14 cellular contexts compared by ENCODE assay signal in the genomic region with DNA sequence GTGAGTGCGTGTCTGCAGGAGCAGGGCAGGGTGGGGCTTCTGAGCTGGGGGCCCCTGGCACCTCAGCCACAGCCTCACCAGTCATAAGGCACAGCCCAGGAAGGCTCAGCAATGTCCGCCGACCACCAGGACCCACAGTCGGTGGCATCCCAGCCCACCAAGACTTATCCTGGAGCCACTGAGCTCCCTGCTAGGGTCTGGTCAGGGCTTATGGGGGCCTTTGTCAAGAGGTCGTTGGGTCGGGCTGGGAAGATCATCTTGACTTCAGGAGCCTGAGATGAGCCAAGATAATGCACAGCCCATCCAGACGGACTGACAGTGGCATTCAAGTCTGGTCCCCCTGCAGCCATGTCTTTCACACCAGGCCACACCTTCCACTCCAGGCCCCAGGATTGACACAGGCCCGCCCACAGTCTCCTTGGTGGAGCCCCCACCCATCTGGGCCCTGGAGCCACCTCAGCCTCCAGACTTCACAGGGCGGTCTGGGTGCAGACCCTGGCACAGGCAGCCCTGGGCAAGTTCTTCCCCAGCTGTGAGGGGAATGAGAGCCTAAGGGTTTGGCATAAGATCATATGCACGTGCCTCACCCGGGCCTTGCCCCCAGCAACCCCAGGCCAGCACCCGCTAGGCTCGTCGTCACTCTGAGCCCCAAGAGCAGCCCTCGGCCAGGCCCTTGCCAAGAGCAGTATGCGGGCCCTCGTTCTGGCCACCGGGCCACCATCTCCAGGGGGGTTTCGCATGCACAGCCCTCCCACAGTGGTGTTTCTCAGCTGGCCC.
DNase-seq lines count a peak whose midpoint lies in the region; ATAC-seq, FAIRE-seq and TF ChIP-seq lines count a peak whose summit lies in the region.
"Had no signal": no experiment of that assay in that cellular context is flagged by ENCODE, and none has a peak within 500 bp of the region (broad histone marks: within the 10 kb centered on the region; RNA-seq: fewer than 3 reads in every experiment).

No MANE protein-coding gene starts in this region.

- WGBS in right lobe of liver (ENCODE audit: insufficient coverage, low coverage, low lambda C conversion rate, missing lambda C conversion rate), result no CpG with 5 or more reads among the region's 19 CpGs
- WGBS in HepG2 (ENCODE audit: low lambda C conversion rate), result 26% methylated on average over 6 of the region's 19 CpGs
- 89% methylated on average over 17 to 19 of the region's 19 CpGs for WGBS in GM23248 (ENCODE audit: low coverage in 1 of 2, low lambda C conversion rate in 2 of 2, missing lambda C conversion rate in 2 of 2), 2 experiments

- in situ Hi-C loops in HepG2 (cut with HindIII; ENCODE audit: extremely low pct_ligation_motif_present, low pct_unique_long_range_greater_than_20kb), result no loop called here
- in situ Hi-C loops in GM23248 (cut with MboI), result no loop called here

- intact Hi-C loops in right lobe of liver (cut with DNase I), result no loop called here
- intact Hi-C loops in HepG2 (cut with micrococcal nuclease; ENCODE audit: unreplicated experiment), result no loop called here
- intact Hi-C loops in dorsolateral prefrontal cortex (cut with DNase I), result no loop called here
- intact Hi-C loops in mucosa of descending colon (cut with DNase I, micrococcal nuclease), result no loop called here

- H3K27ac ChIP-seq in right lobe of liver (no peak overlapping the region), HepG2 (ENCODE audit: extremely low read length, insufficient read depth, low read length) (no peak overlapping the region), dorsolateral prefrontal cortex (no peak overlapping the region), GM23248 (no peak overlapping the region)
- H3K27ac ChIP-seq: neutrophil had no signal

- H3K4me1 ChIP-seq in right lobe of liver, result no peaks in the 10 kb centered on the region
- H3K4me1 ChIP-seq in HepG2 (ENCODE audit: insufficient read depth, low read length), result no peaks in the 10 kb centered on the region
- no peaks in the 10 kb centered on the region for H3K4me1 ChIP-seq in mucosa of descending colon (ENCODE audit: low read depth)
- peaks cover 3% of the 10 kb centered on the region; the same call in 1 of the 2 replicates for H3K4me1 ChIP-seq in GM23248 (ENCODE audit: insufficient read depth)

- TF ChIP-seq RAD21 in HepG2 (CRISPR knock-in tag; IDR thresholded peaks at IDR 0.05), result no peak

- H3K4me3 ChIP-seq in right lobe of liver (no peak overlapping the region), HepG2 (replicated peaks in 1 of 3; ENCODE audit: insufficient read depth in 1 of 3, low read depth in 2 of 3, low read length in 3 of 3) (no peak overlapping the region), dorsolateral prefrontal cortex (no peak overlapping the region), mucosa of descending colon (no peak overlapping the region), GM23248 (no peak overlapping the region)

- no peaks in the 10 kb centered on the region for H3K36me3 ChIP-seq in right lobe of liver
- no peaks in the 10 kb centered on the region for H3K36me3 ChIP-seq in HepG2 (replicated peaks in 1 of 2; ENCODE audit: control insufficient read depth in 1 of 2, insufficient read depth in 2 of 2, low read length in 2 of 2)
- H3K36me3 ChIP-seq in mucosa of descending colon (ENCODE audit: low read depth), result no peaks in the 10 kb centered on the region
- H3K36me3 ChIP-seq in GM23248 (ENCODE audit: low read depth), result no peaks in the 10 kb centered on the region

- no peaks in the 10 kb centered on the region for H3K27me3 ChIP-seq in right lobe of liver
- H3K27me3 ChIP-seq in HepG2 (ENCODE audit: control insufficient read depth in 1 of 2, insufficient read depth in 2 of 2, low read length in 2 of 2), result peaks cover 4 to 69% of the 10 kb centered on the region in 2 experiments; a peak in 4 of 5 replicates
- no peaks in the 10 kb centered on the region for H3K27me3 ChIP-seq in dorsolateral prefrontal cortex
- H3K27me3 ChIP-seq in GM23248 (replicated peaks; ENCODE audit: insufficient read depth), result peaks cover 26% of the 10 kb centered on the region
- H3K27me3 ChIP-seq: neutrophil had no signal

- no peaks in the 10 kb centered on the region for H3F3A ChIP-seq in GM23248 (ENCODE audit: insufficient read depth)

- H4K20me1 ChIP-seq in HepG2 (ENCODE audit: insufficient read depth, low read length) (no peaks in the 10 kb centered on the region), GM23248 (ENCODE audit: insufficient read depth) (no peaks in the 10 kb centered on the region)

- POLR2A ChIA-PET in HepG2 (lab: Yijun Ruan, JAX), result no interaction called here

- no peak for TF ChIP-seq CTCF in right lobe of liver (IDR thresholded peaks at IDR 0.05)
- no peak for TF ChIP-seq CTCF in HepG2 (CRISPR knock-in tag; IDR thresholded peaks at IDR 0.05)
- TF ChIP-seq CTCF in dorsolateral prefrontal cortex (IDR thresholded peaks at IDR 0.05 in 54 of 56, conservative IDR thresholded peaks at IDR 0.05 in 2 of 56; ENCODE audit: low read depth in 1 of 56, partially characterized antibody in 56 of 56), result no peak
- TF ChIP-seq CTCF in mucosa of descending colon (IDR thresholded peaks at IDR 0.05), result no peak

- H3K9ac ChIP-seq in HepG2 (ENCODE audit: insufficient read depth, low read depth, low read length) (no peak overlapping the region), GM23248 (no peak overlapping the region)

- H3K4me2 ChIP-seq in HepG2 (ENCODE audit: low read depth, low read length), result no peak overlapping the region
- H3K4me2 ChIP-seq in GM23248 (ENCODE audit: unreplicated experiment), result no peak overlapping the region

- no peak for FAIRE-seq in HepG2 (lab: Jason Lieb, UNC)

- H2AFZ ChIP-seq in HepG2 (ENCODE audit: low read length), result no peak overlapping the region
- H2AFZ ChIP-seq in GM23248, result no peak overlapping the region

- H3K9me3 ChIP-seq in right lobe of liver (no peaks in the 10 kb centered on the region), HepG2 (ENCODE audit: low read length) (no peaks in the 10 kb centered on the region), mucosa of descending colon (no peaks in the 10 kb centered on the region), GM23248 (ENCODE audit: low read depth) (no peaks in the 10 kb centered on the region)
- H3K9me3 ChIP-seq: neutrophil had no signal

- no peak for TF ChIP-seq EP300 in HepG2 (IDR thresholded peaks at IDR 0.05; ENCODE audit: low read depth in 2 of 2, low read length in 2 of 2)
- TF ChIP-seq EP300 in HepG2 (CRISPR knock-in tag; IDR thresholded peaks at IDR 0.05; ENCODE audit: borderline replicate concordance), result no peak

- no peaks in the 10 kb centered on the region for H3K9me2 ChIP-seq in GM23248 (ENCODE audit: insufficient read depth)

- no TSS peak for BruUV-seq in HepG2 (replicated peaks; lab: Mats Ljungman, UMichigan)

- TF ChIP-seq POLR2A in right lobe of liver (IDR thresholded peaks at IDR 0.05) (no peak), HepG2 (IDR thresholded peaks at IDR 0.05; ENCODE audit: insufficient read depth in 1 of 2, low read depth in 2 of 2, low read length in 2 of 2) (no peak)

- ATAC-seq in right lobe of liver (no peak), HepG2 (no peak), mucosa of descending colon (no peak), GM18502 (IDR thresholded peaks at IDR 0.05; ENCODE audit: poor library complexity, unreplicated experiment) (no peak)
- ATAC-seq: T-helper 17 cell had no signal

- H3K79me2 ChIP-seq in HepG2 (ENCODE audit: insufficient read depth, low read length) (no peaks in the 10 kb centered on the region), GM23248 (ENCODE audit: insufficient read depth) (no peaks in the 10 kb centered on the region)

- DNase-seq in right lobe of liver (peak; percentile 16 to 37 (median 33)), HepG2 (ENCODE audit: low spot score) (no peak), dorsolateral prefrontal cortex (peak in 7 of 10 donors; percentile 1 to 30 (median 10)), mucosa of descending colon (peak in 2 of 3 donors; percentile 14 to 32), HCEC 1CT (no peak), GM23248 (no peak), NCI-H345 (lab: John Stamatoyannopoulos, UW) (no peak)
- DNase-seq: activated CD4-positive, alpha-beta T cell treated with anti-CD3 and anti-CD28 coated beads, Interleukin-2, amount 10 ng/mL, durations not matched to agents 24 days and 14 days; hippocampal formation; NCI-H2029; RPMI8226 had no signal

- CTCF ChIA-PET in HepG2 (lab: Yijun Ruan, JAX; ENCODE audit: low intra/inter-chr PET ratio, low total read pairs), result no interaction called here

TF ChIP-seq in HepG2, 621 proteins besides CTCF, POLR2A, EP300 and RAD21:
- TF ChIP-seq NFKBIZ (CRISPR knock-in tag; IDR thresholded peaks at IDR 0.05) (no peak), PAX8 (CRISPR knock-in tag; IDR thresholded peaks at IDR 0.05; ENCODE audit: borderline replicate concordance) (no peak), NR2F1 (CRISPR knock-in tag; IDR thresholded peaks at IDR 0.05) (no peak), MEIS2 (CRISPR knock-in tag; IDR thresholded peaks at IDR 0.05) (no peak), WIZ (CRISPR knock-in tag; IDR thresholded peaks at IDR 0.05) (no peak), ZNF317 (CRISPR knock-in tag; IDR thresholded peaks at IDR 0.05) (no peak), ZNF570 (CRISPR knock-in tag; IDR thresholded peaks at IDR 0.05; ENCODE audit: borderline replicate concordance) (no peak), RXRA (CRISPR knock-in tag; IDR thresholded peaks at IDR 0.05) (no peak), LCORL (IDR thresholded peaks at IDR 0.05) (no peak), LCORL (CRISPR knock-in tag; IDR thresholded peaks at IDR 0.05) (no peak), KLF16 (CRISPR knock-in tag; IDR thresholded peaks at IDR 0.05) (no peak), ZNF7 (CRISPR knock-in tag; IDR thresholded peaks at IDR 0.05) (no peak), SIX1 (CRISPR knock-in tag; IDR thresholded peaks at IDR 0.05; ENCODE audit: borderline replicate concordance) (no peak), ZNF749 (CRISPR knock-in tag; IDR thresholded peaks at IDR 0.05; ENCODE audit: borderline replicate concordance) (no peak)

Comparison
In these comparisons a context has a peak if more than half of its experiments do, and no peak if none do; other contexts are left out.
1. DNase-seq: peak in right lobe of liver (3 of 3), dorsolateral prefrontal cortex (7 of 10) and mucosa of descending colon (2 of 3); none in HepG2 (single experiment), HCEC 1CT (single experiment), GM23248 (single experiment) and NCI-H345 (single experiment).